ENCODE assay signal across 1 cellular context in the genomic region with DNA sequence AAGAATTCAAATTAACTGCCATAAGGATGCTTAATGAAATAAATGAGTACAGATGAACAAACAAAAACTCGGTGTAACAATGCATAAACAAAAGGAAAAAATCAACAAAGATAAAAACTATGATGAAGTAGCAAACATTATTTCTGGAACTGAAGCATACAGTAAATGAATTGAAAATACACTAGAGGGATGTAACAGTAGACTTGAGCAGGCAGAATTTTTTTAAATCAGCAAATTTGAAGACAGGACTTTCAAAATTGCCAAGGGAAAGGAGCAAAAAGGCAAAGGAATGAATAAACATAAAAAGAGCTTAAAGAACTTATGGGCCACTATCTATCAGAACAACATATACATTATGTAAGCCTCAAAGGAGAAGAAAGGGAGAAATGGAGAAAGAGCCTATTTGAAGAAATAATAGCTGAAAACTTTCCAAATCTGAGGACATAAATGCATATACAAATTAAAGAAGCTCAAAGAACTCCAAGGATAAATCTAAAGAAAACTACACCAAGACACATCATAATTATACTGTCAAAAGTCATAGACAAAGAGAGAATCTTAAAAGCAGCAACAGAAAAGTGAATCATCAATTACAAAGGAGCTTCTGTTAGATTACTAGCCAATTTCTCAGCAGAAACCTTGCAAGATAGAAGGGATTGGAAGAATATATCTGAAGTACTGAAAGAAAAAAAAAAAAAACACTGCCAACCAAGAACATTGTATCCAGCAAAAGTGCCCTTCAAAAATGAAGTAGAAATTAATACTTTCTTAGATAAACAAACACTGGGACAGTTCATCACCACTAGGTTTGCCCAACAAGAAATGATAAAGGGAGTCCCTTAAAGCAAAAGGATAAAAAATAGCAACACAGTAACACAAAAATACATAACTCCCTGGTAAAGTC.
TF ChIP-seq lines count a peak whose summit lies in the region.

No MANE protein-coding gene starts in this region.

TF ChIP-seq in WTC11, 78 proteins besides CTCF, POLR2A, EP300 and RAD21 (continued from another document):
- TF ChIP-seq, protein P1, sequence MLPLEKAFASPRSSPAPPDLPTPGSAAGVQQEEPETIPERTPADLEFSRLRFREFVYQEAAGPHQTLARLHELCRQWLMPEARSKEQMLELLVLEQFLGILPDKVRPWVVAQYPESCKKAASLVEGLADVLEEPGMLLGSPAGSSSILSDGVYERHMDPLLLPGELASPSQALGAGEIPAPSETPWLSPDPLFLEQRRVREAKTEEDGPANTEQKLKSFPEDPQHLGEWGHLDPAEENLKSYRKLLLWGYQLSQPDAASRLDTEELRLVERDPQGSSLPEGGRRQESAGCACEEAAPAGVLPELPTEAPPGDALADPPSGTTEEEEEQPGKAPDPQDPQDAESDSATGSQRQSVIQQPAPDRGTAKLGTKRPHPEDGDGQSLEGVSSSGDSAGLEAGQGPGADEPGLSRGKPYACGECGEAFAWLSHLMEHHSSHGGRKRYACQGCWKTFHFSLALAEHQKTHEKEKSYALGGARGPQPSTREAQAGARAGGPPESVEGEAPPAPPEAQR (CRISPR knock-in tag; IDR thresholded peaks at IDR 0.05): no peak
- TF ChIP-seq RORB (CRISPR knock-in tag; IDR thresholded peaks at IDR 0.05) (no peak), SMAD4 (CRISPR knock-in tag; IDR thresholded peaks at IDR 0.05) (no peak), ZNF317 (CRISPR knock-in tag; IDR thresholded peaks at IDR 0.05; ENCODE audit: borderline replicate concordance, low read depth) (no peak)
- TF ChIP-seq, protein P2, sequence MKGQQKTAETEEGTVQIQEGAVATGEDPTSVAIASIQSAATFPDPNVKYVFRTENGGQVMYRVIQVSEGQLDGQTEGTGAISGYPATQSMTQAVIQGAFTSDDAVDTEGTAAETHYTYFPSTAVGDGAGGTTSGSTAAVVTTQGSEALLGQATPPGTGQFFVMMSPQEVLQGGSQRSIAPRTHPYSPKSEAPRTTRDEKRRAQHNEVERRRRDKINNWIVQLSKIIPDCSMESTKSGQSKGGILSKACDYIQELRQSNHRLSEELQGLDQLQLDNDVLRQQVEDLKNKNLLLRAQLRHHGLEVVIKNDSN (CRISPR knock-in tag; IDR thresholded peaks at IDR 0.05): no peak
- TF ChIP-seq, protein P3, sequence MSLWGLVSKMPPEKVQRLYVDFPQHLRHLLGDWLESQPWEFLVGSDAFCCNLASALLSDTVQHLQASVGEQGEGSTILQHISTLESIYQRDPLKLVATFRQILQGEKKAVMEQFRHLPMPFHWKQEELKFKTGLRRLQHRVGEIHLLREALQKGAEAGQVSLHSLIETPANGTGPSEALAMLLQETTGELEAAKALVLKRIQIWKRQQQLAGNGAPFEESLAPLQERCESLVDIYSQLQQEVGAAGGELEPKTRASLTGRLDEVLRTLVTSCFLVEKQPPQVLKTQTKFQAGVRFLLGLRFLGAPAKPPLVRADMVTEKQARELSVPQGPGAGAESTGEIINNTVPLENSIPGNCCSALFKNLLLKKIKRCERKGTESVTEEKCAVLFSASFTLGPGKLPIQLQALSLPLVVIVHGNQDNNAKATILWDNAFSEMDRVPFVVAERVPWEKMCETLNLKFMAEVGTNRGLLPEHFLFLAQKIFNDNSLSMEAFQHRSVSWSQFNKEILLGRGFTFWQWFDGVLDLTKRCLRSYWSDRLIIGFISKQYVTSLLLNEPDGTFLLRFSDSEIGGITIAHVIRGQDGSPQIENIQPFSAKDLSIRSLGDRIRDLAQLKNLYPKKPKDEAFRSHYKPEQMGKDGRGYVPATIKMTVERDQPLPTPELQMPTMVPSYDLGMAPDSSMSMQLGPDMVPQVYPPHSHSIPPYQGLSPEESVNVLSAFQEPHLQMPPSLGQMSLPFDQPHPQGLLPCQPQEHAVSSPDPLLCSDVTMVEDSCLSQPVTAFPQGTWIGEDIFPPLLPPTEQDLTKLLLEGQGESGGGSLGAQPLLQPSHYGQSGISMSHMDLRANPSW (CRISPR knock-in tag; conservative IDR thresholded peaks at IDR 0.05; ENCODE audit: low read depth): no peak
- TF ChIP-seq, protein P4, sequence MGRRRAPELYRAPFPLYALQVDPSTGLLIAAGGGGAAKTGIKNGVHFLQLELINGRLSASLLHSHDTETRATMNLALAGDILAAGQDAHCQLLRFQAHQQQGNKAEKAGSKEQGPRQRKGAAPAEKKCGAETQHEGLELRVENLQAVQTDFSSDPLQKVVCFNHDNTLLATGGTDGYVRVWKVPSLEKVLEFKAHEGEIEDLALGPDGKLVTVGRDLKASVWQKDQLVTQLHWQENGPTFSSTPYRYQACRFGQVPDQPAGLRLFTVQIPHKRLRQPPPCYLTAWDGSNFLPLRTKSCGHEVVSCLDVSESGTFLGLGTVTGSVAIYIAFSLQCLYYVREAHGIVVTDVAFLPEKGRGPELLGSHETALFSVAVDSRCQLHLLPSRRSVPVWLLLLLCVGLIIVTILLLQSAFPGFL (CRISPR knock-in tag; IDR thresholded peaks at IDR 0.05; ENCODE audit: borderline replicate concordance): no peak
- TF ChIP-seq, protein P5, sequence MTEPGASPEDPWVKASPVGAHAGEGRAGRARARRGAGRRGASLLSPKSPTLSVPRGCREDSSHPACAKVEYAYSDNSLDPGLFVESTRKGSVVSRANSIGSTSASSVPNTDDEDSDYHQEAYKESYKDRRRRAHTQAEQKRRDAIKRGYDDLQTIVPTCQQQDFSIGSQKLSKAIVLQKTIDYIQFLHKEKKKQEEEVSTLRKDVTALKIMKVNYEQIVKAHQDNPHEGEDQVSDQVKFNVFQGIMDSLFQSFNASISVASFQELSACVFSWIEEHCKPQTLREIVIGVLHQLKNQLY (CRISPR knock-in tag; IDR thresholded peaks at IDR 0.05): no peak
- TF ChIP-seq, protein P6, sequence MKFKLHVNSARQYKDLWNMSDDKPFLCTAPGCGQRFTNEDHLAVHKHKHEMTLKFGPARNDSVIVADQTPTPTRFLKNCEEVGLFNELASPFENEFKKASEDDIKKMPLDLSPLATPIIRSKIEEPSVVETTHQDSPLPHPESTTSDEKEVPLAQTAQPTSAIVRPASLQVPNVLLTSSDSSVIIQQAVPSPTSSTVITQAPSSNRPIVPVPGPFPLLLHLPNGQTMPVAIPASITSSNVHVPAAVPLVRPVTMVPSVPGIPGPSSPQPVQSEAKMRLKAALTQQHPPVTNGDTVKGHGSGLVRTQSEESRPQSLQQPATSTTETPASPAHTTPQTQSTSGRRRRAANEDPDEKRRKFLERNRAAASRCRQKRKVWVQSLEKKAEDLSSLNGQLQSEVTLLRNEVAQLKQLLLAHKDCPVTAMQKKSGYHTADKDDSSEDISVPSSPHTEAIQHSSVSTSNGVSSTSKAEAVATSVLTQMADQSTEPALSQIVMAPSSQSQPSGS (CRISPR knock-in tag; IDR thresholded peaks at IDR 0.05; ENCODE audit: borderline replicate concordance, low read depth): no peak
